In genomic region chr11:73384871-73385692, GRCh38 we compare ENCODE assay signal across 9 cellular contexts. TPM values are rescaled to one million over a fixed set of nuclear protein-coding genes. Genes with fewer than 3 reads are reported as not detected.
DNase-seq lines count a peak whose midpoint lies in the region; ATAC-seq, FAIRE-seq and TF ChIP-seq lines count a peak whose summit lies in the region.
"Had no signal": no experiment of that assay in that cellular context is flagged by ENCODE, and none has a peak within 500 bp of the region (broad histone marks: within the 10 kb centered on the region; RNA-seq: fewer than 3 reads in every experiment).

No MANE protein-coding gene starts in this region.

- TF ChIP-seq POLR2A in GM18505 (IDR thresholded peaks at IDR 0.05; ENCODE audit: borderline replicate concordance, extremely low read depth, insufficient read depth, insufficient read length) = peak; percentile 36
- no peak for TF ChIP-seq POLR2A in esophagus squamous epithelium (IDR thresholded peaks at IDR 0.05)

- H3K27me3 ChIP-seq in RWPE2 (ENCODE audit: insufficient read depth, poor library complexity, severe bottlenecking) (no peaks in the 10 kb centered on the region), esophagus squamous epithelium (no peaks in the 10 kb centered on the region), MM.1S (replicated peaks; ENCODE audit: insufficient read depth, low read length) (no peaks in the 10 kb centered on the region)

- no peak for DNase-seq in RWPE2 (ENCODE audit: low spot score)
- peak; percentile 37 for DNase-seq in esophagus squamous epithelium (lab: John Stamatoyannopoulos, UW)
- peak; percentile 41 for DNase-seq in putamen (ENCODE audit: low spot score)
- DNase-seq in MM.1S = no peak
- no peak for DNase-seq in NCI-H1694 (lab: John Stamatoyannopoulos, UW)
- DNase-seq in HTR-8/SVneo (ENCODE audit: insufficient read length, low spot score) = no peak

- peaks cover 22% of the 10 kb centered on the region for H3K4me1 ChIP-seq in RWPE2 (ENCODE audit: insufficient read depth, poor library complexity, severe bottlenecking)
- H3K4me1 ChIP-seq in esophagus squamous epithelium = peaks cover 48 to 92% (median 52%) of the 10 kb centered on the region in 3 donors
- peaks cover 25% of the 10 kb centered on the region for H3K4me1 ChIP-seq in MM.1S (ENCODE audit: low read length)

- H3K4me3 ChIP-seq in RWPE2 (ENCODE audit: severe bottlenecking) = no peak overlapping the region
- no peak overlapping the region for H3K4me3 ChIP-seq in esophagus squamous epithelium
- no peak overlapping the region for H3K4me3 ChIP-seq in MM.1S (ENCODE audit: low read length)

- H3K79me2 ChIP-seq in MM.1S (ENCODE audit: low read length) = peaks cover 87% of the 10 kb centered on the region

- intact Hi-C loops in esophagus squamous epithelium (cut with DNase I) = no loop called here

- no peak overlapping the region for H2AFZ ChIP-seq in MM.1S (ENCODE audit: low read length)

- no peak overlapping the region for H3K4me2 ChIP-seq in MM.1S (ENCODE audit: low read depth, low read length)

- H3K9me3 ChIP-seq in RWPE2 (ENCODE audit: severe bottlenecking) = no peaks in the 10 kb centered on the region
- H3K9me3 ChIP-seq in esophagus squamous epithelium = no peaks in the 10 kb centered on the region
- no peaks in the 10 kb centered on the region for H3K9me3 ChIP-seq in MM.1S (replicated peaks; ENCODE audit: insufficient read depth, low read length)

- no peak for FAIRE-seq in HTR-8/SVneo (lab: Jason Lieb, UNC)
- FAIRE-seq: keratinocyte had no signal

- ATAC-seq in GM18505 (IDR thresholded peaks at IDR 0.05; ENCODE audit: unreplicated experiment) = peak; percentile 46
- ATAC-seq in HG02571 (IDR thresholded peaks at IDR 0.05; ENCODE audit: unreplicated experiment) = peak; percentile 35
- no peak for ATAC-seq in RWPE2 (ENCODE audit: low read depth)

- H3K36me3 ChIP-seq in RWPE2 (ENCODE audit: low read depth) (no peaks in the 10 kb centered on the region), esophagus squamous epithelium (no peaks in the 10 kb centered on the region), MM.1S (replicated peaks; ENCODE audit: insufficient read depth, low read length) (no peaks in the 10 kb centered on the region)

- WGBS in esophagus squamous epithelium, 2 donors = 47 to 48% methylated on average over 11 to 12 of the region's 21 CpGs

- no peaks in the 10 kb centered on the region for H3K9me2 ChIP-seq in MM.1S (replicated peaks; ENCODE audit: insufficient read depth, low read length)

- peaks cover 3% of the 10 kb centered on the region; the same call in 1 of the 2 replicates for H4K20me1 ChIP-seq in MM.1S (ENCODE audit: insufficient read depth, low read length)

- TF ChIP-seq CTCF in RWPE2 (IDR thresholded peaks at IDR 0.05; ENCODE audit: poor library complexity, severe bottlenecking) = no peak
- no peak for TF ChIP-seq CTCF in esophagus squamous epithelium (IDR thresholded peaks at IDR 0.05)
- TF ChIP-seq CTCF in MM.1S (IDR thresholded peaks at IDR 0.05; ENCODE audit: low read length) = no peak

- H3K9ac ChIP-seq in MM.1S (ENCODE audit: low read length) = no peak overlapping the region

- peak overlapping the region; percentile 27 for H3K27ac ChIP-seq in RWPE2 (ENCODE audit: poor library complexity, severe bottlenecking)
- peak overlapping the region; percentile 17 to 82 (median 36) for H3K27ac ChIP-seq in esophagus squamous epithelium
- H3K27ac ChIP-seq in MM.1S (ENCODE audit: low read length) = no peak overlapping the region

- no peaks in the 10 kb centered on the region for H3F3A ChIP-seq in MM.1S (ENCODE audit: insufficient read depth, low read length)

RNA-seq across cellular contexts. Expression of gene RELT, which starts 8.9 kb away (rescaled TPM):
- 1 to 10 TPM; 3.7 to 8.8 (median 5.3) TPM for total RNA-seq in esophagus squamous epithelium

Comparison
In these comparisons a context has a peak if more than half of its experiments do, and no peak if none do; other contexts are left out.
1. DNase-seq: peak in esophagus squamous epithelium (single experiment) and putamen (single experiment); none in RWPE2 (single experiment), MM.1S (single experiment), NCI-H1694 (single experiment) and HTR-8/SVneo (single experiment).